16 cellular contexts compared by ENCODE assay signal in genomic region chr11:60870733-60871377, GRCh38. TPM values are rescaled to one million over a fixed set of nuclear protein-coding genes. Genes with fewer than 3 reads are reported as not detected.
A peak's percentile ranks its signal among the peaks of the same experiment; 100 is the strongest.
DNase-seq lines count a peak whose midpoint lies in the region; ATAC-seq and TF ChIP-seq lines count a peak whose summit lies in the region.
"Had no signal": no experiment of that assay in that cellular context is flagged by ENCODE, and none has a peak within 500 bp of the region (broad histone marks: within the 10 kb centered on the region; RNA-seq: fewer than 3 reads in every experiment).

No MANE protein-coding gene starts in this region.

- H4K8ac ChIP-seq in neuronal stem cell (ENCODE audit: low read depth, low read length), result no peak overlapping the region

- no peak for DNase-seq in CD8-positive, alpha-beta memory T cell
- peak in 2 of 3 donors; percentile 36 to 41 for DNase-seq in Peyer's patch
- no peak for DNase-seq in neuronal stem cell (ENCODE audit: low spot score)
- DNase-seq in activated effector memory CD4-positive, alpha-beta T cell treated with Interleukin-2 at 50 U/mL for 16 hours, result no peak
- no peak for DNase-seq in NCI-H526 treated with DMSO at 0.1 percent for 48 hours (lab: John Stamatoyannopoulos, UW)
- DNase-seq: activated CD4-positive, CD25-positive, alpha-beta regulatory T cell treated with anti-CD3 and anti-CD28 coated beads, Interleukin-2, amount 50 U/mL, for 72 hours; hippocampal formation; NCI-H1048 had no signal

- POLR2A ChIA-PET in CD8-positive, alpha-beta memory T cell (lab: Charles Lee), result no interaction called here

- peak overlapping the region in 7 of 8 donors; percentile 38 to 84 (median 70) for H3K27ac Mint-ChIP-seq in CD8-positive, alpha-beta memory T cell
- H3K27ac Mint-ChIP-seq: activated T-helper 17 cell treated with anti-CD3 and anti-CD28 coated beads, Interleukin-2, amount 50 U/mL, for 72 hours; dendritic cell treated with granulocyte-macrophage colony-stimulating factor and Interleukin-4, amounts not matched to agents 40 ng/mL and 50 ng/mL, for 4 days; T-helper 1 cell treated with Interleukin-12 subunit alpha and Interleukin-12 subunit beta and Interleukin-4 antibody, amounts not matched to agents 30 μg/mL and 1 μg/mL, for 36 hours had no signal

- H3K4me2 ChIP-seq in neuronal stem cell (ENCODE audit: insufficient read depth, low read length, poor library complexity, severe bottlenecking), result no peak overlapping the region

- peaks cover 29% of the 10 kb centered on the region for H3K4me1 ChIP-seq in CD8-positive, alpha-beta memory T cell (ENCODE audit: insufficient read depth, low read length)
- H3K4me1 ChIP-seq in Peyer's patch, result peaks cover 0 to 15% (median 0%) of the 10 kb centered on the region in 4 donors
- peaks cover 0 to 1% of the 10 kb centered on the region in 2 donors for H3K4me1 ChIP-seq in neuronal stem cell (ENCODE audit: control insufficient read depth in 2 of 2, insufficient read depth in 1 of 2, low read depth in 1 of 2, low read length in 2 of 2)

- H2BK120ac ChIP-seq in neuronal stem cell (ENCODE audit: low read depth, low read length), result no peak overlapping the region

- H3K79me1 ChIP-seq in neuronal stem cell (ENCODE audit: low read depth, low read length), result no peaks in the 10 kb centered on the region

- CTCF ChIA-PET in CD8-positive, alpha-beta memory T cell (lab: Charles Lee), result interaction anchor here (1.3 to 2.6 kb wide), 4 partner anchors 17 to 44 kb away, joined by 4 to 8 read pairs (median 4); partner anchors contain the start of gene TMEM109

- H3K23ac ChIP-seq in neuronal stem cell (ENCODE audit: low read depth, low read length, poor library complexity), result peak overlapping the region; percentile 83

- peaks cover 19 to 53% (median 49%) of the 10 kb centered on the region in 3 donors for H3K4me1 Mint-ChIP-seq in CD8-positive, alpha-beta memory T cell

- WGBS in neuronal stem cell (ENCODE audit: extremely low coverage in 2 of 2, insufficient read length in 2 of 2, insufficient replicate concordance in 1 of 2), 2 donors, result no CpG with 5 or more reads among the region's 13 CpGs

- H2BK5ac ChIP-seq in neuronal stem cell (ENCODE audit: low read length), result no peak overlapping the region

- no peak overlapping the region for H3K27ac ChIP-seq in CD8-positive, alpha-beta memory T cell (ENCODE audit: low read depth, low read length)
- peak overlapping the region in 3 of 4 donors; percentile 17 to 49 (median 24) for H3K27ac ChIP-seq in Peyer's patch
- H3K27ac ChIP-seq in neuronal stem cell (replicated peaks; ENCODE audit: low read length), result no peak overlapping the region
- H3K27ac ChIP-seq: RWPE1 had no signal

- peak overlapping the region in 2 of 7 donors; percentile 19 to 27 for H3K4me3 Mint-ChIP-seq in CD8-positive, alpha-beta memory T cell
- H3K4me3 Mint-ChIP-seq: activated T-helper 17 cell treated with anti-CD3 and anti-CD28 coated beads, Interleukin-2, amount 50 U/mL, for 72 hours; dendritic cell treated with granulocyte-macrophage colony-stimulating factor and Interleukin-4, amounts not matched to agents 40 ng/mL and 50 ng/mL, for 4 days; T-helper 1 cell treated with Interleukin-12 subunit alpha and Interleukin-12 subunit beta and Interleukin-4 antibody, amounts not matched to agents 30 μg/mL and 1 μg/mL, for 36 hours had no signal

- H3K4ac ChIP-seq in neuronal stem cell (ENCODE audit: low read length), result peak overlapping the region; percentile 2

- ATAC-seq in GM19324 (IDR thresholded peaks at IDR 0.05; ENCODE audit: low FRiP score, unreplicated experiment), result no peak
- ATAC-seq: activated T-helper 17 cell treated with anti-CD3 and anti-CD28 coated beads, Interleukin-2, amount 50 U/mL, for 72 hours had no signal

- H3K36me3 Mint-ChIP-seq in CD8-positive, alpha-beta memory T cell, result peaks cover 0 to 5% (median 0%) of the 10 kb centered on the region in 3 donors

- no peaks in the 10 kb centered on the region for H3K9me3 Mint-ChIP-seq in CD8-positive, alpha-beta memory T cell
- H3K9me3 Mint-ChIP-seq: activated T-helper 17 cell treated with anti-CD3 and anti-CD28 coated beads, Interleukin-2, amount 50 U/mL, for 72 hours; dendritic cell treated with granulocyte-macrophage colony-stimulating factor and Interleukin-4, amounts not matched to agents 40 ng/mL and 50 ng/mL, for 4 days; T-helper 1 cell treated with Interleukin-12 subunit alpha and Interleukin-12 subunit beta and Interleukin-4 antibody, amounts not matched to agents 30 μg/mL and 1 μg/mL, for 36 hours had no signal

- no peak overlapping the region for H2BK15ac ChIP-seq in neuronal stem cell (ENCODE audit: low read length)

- no peaks in the 10 kb centered on the region for H3K36me3 ChIP-seq in CD8-positive, alpha-beta memory T cell (ENCODE audit: insufficient read depth, low read length)
- H3K36me3 ChIP-seq in Peyer's patch (no peaks in the 10 kb centered on the region), neuronal stem cell (replicated peaks in 1 of 2; ENCODE audit: control insufficient read depth in 2 of 2, insufficient read depth in 2 of 2, low read length in 2 of 2) (peaks cover 3 to 5% of the 10 kb centered on the region in 2 donors)

- H4K91ac ChIP-seq in neuronal stem cell (ENCODE audit: low read depth, low read length, poor library complexity), result peak overlapping the region; percentile 62

- H2AFZ ChIP-seq in neuronal stem cell (ENCODE audit: low read length), result no peak overlapping the region

- no peaks in the 10 kb centered on the region for H3K9me3 ChIP-seq in CD8-positive, alpha-beta memory T cell (ENCODE audit: low read length)
- H3K9me3 ChIP-seq in Peyer's patch (no peaks in the 10 kb centered on the region), neuronal stem cell (replicated peaks in 1 of 2; ENCODE audit: control insufficient read depth in 2 of 2, insufficient read depth in 1 of 2, low read depth in 1 of 2, low read length in 2 of 2) (no peaks in the 10 kb centered on the region)

- no peak for TF ChIP-seq CTCF in Peyer's patch (IDR thresholded peaks at IDR 0.05)

- no peaks in the 10 kb centered on the region for H3K27me3 ChIP-seq in CD8-positive, alpha-beta memory T cell (ENCODE audit: insufficient read depth, low read length, poor library complexity, severe bottlenecking)
- H3K27me3 ChIP-seq in Peyer's patch, result no peaks in the 10 kb centered on the region
- H3K27me3 ChIP-seq in neuronal stem cell (ENCODE audit: control insufficient read depth in 3 of 3, insufficient read depth in 3 of 3, low read depth in 1 of 3, low read length in 3 of 3), result peaks cover 0 to 5% (median 0%) of the 10 kb centered on the region in 3 experiments

- H2AK5ac ChIP-seq in neuronal stem cell (ENCODE audit: low read depth, low read length), result peak overlapping the region; percentile 82

- H3K9ac ChIP-seq in neuronal stem cell (ENCODE audit: low read depth, low read length, poor library complexity), result no peak overlapping the region

- peaks cover 1 to 8% of the 10 kb centered on the region in 2 donors for H3K27me3 Mint-ChIP-seq in CD8-positive, alpha-beta memory T cell

- no peak overlapping the region for H2BK12ac ChIP-seq in neuronal stem cell (ENCODE audit: low read length)

- peak overlapping the region; percentile 13 for H3K18ac ChIP-seq in neuronal stem cell (ENCODE audit: low read length)

- H3K14ac ChIP-seq in neuronal stem cell (ENCODE audit: low read length), result no peak overlapping the region

- no peak overlapping the region for H3K4me3 ChIP-seq in CD8-positive, alpha-beta memory T cell (ENCODE audit: low read length)
- H3K4me3 ChIP-seq in Peyer's patch, result no peak overlapping the region
- H3K4me3 ChIP-seq in neuronal stem cell (ENCODE audit: low read length in 2 of 2), result no peak overlapping the region

- no peak for TF ChIP-seq POLR2A in Peyer's patch (IDR thresholded peaks at IDR 0.05)

RNA-seq across cellular contexts. Expression of gene ZP1, which starts 3.5 kb away (rescaled TPM):
- not detected for total RNA-seq in CD8-positive, alpha-beta memory T cell
- polyA plus RNA-seq in CD8-positive, alpha-beta memory T cell, result 0.22 TPM
- total RNA-seq in Peyer's patch, result 1 to 10 TPM in 1 of 4 donors, not detected in 3; 2.1 TPM
- not detected for polyA plus RNA-seq in neuronal stem cell (2013, experiment 1 of 2)
- not detected for polyA plus RNA-seq in neuronal stem cell (2013, experiment 2 of 2)
- total RNA-seq: astrocyte, fibroblast of lung, temporal lobe had no signal

RNA-seq across cellular contexts. Expression of gene PTGDR2, which starts 15.1 kb away (rescaled TPM):
- under 1 TPM; 0.28 to 0.42 TPM for total RNA-seq in CD8-positive, alpha-beta memory T cell
- 2.2 TPM for polyA plus RNA-seq in CD8-positive, alpha-beta memory T cell
- total RNA-seq in Peyer's patch, result 10 to 100 TPM in 1 of 4 donors, 1 to 10 TPM in 3; 1.5 to 18.2 (median 2.6) TPM
- 0.13 TPM for polyA plus RNA-seq in neuronal stem cell (2013, experiment 1 of 2)
- polyA plus RNA-seq in neuronal stem cell (2013, experiment 2 of 2), result 0.11 TPM
- total RNA-seq: astrocyte had no signal

RNA-seq across cellular contexts. Expression of gene CCDC86, which starts 28.9 kb away (rescaled TPM):
- total RNA-seq in CD8-positive, alpha-beta memory T cell, result 100 to 1,000 TPM; 122 to 124 TPM
- polyA plus RNA-seq in CD8-positive, alpha-beta memory T cell, result 21.8 TPM
- 10 to 100 TPM in 2 of 4 donors, 1 to 10 TPM in 2; 8.7 to 33.0 (median 12.4) TPM for total RNA-seq in Peyer's patch
- 22.5 TPM for polyA plus RNA-seq in neuronal stem cell (2013, experiment 1 of 2)
- polyA plus RNA-seq in neuronal stem cell (2013, experiment 2 of 2), result 21.0 TPM

RNA-seq across cellular contexts. Expression of gene PRPF19, which starts 35.5 kb away (rescaled TPM):
- total RNA-seq in CD8-positive, alpha-beta memory T cell, result 100 to 1,000 TPM; 201 to 204 TPM
- polyA plus RNA-seq in CD8-positive, alpha-beta memory T cell, result 19.0 TPM
- 10 to 100 TPM; 36.1 to 53.4 (median 46.5) TPM for total RNA-seq in Peyer's patch
- 80.3 TPM for polyA plus RNA-seq in neuronal stem cell (2013, experiment 1 of 2)
- polyA plus RNA-seq in neuronal stem cell (2013, experiment 2 of 2), result 77.6 TPM

RNA-seq across cellular contexts. Expression of gene TMEM109, which starts 43.1 kb away (rescaled TPM):
- 100 to 1,000 TPM; 144 to 147 TPM for total RNA-seq in CD8-positive, alpha-beta memory T cell
- polyA plus RNA-seq in CD8-positive, alpha-beta memory T cell, result 396 TPM
- total RNA-seq in Peyer's patch, result 10 to 100 TPM; 26.3 to 40.5 (median 36.6) TPM
- 64.1 TPM for polyA plus RNA-seq in neuronal stem cell (2013, experiment 1 of 2)
- 63.1 TPM for polyA plus RNA-seq in neuronal stem cell (2013, experiment 2 of 2)

Comparison
In these comparisons a context has a peak if more than half of its experiments do, and no peak if none do; other contexts are left out.
1. DNase-seq: peak in Peyer's patch (2 of 3); none in CD8-positive, alpha-beta memory T cell (0 of 5), neuronal stem cell (single experiment), activated effector memory CD4-positive, alpha-beta T cell treated with Interleukin-2 at 50 U/mL for 16 hours (single experiment) and NCI-H526 treated with DMSO at 0.1 percent for 48 hours (single experiment).
2. H3K27ac ChIP-seq: peak in Peyer's patch (3 of 4); none in CD8-positive, alpha-beta memory T cell (single experiment) and neuronal stem cell (single experiment).